Comparison of ENCODE assay signal across 9 cellular contexts in the genomic region with DNA sequence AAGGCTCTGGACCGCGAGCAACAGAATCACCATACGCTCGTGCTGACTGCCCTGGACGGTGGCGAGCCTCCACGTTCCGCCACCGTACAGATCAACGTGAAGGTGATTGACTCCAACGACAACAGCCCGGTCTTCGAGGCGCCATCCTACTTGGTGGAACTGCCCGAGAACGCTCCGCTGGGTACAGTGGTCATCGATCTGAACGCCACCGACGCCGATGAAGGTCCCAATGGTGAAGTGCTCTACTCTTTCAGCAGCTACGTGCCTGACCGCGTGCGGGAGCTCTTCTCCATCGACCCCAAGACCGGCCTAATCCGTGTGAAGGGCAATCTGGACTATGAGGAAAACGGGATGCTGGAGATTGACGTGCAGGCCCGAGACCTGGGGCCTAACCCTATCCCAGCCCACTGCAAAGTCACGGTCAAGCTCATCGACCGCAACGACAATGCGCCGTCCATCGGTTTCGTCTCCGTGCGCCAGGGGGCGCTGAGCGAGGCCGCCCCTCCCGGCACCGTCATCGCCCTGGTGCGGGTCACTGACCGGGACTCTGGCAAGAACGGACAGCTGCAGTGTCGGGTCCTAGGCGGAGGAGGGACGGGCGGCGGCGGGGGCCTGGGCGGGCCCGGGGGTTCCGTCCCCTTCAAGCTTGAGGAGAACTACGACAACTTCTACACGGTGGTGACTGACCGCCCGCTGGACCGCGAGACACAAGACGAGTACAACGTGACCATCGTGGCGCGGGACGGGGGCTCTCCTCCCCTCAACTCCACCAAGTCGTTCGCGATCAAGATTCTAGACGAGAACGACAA. TPM values are rescaled to one million over a fixed set of nuclear protein-coding genes. Genes with fewer than 3 reads are reported as not detected.
A peak's percentile ranks its signal among the peaks of the same experiment; 100 is the strongest.
DNase-seq lines count a peak whose midpoint lies in the region; ATAC-seq and TF ChIP-seq lines count a peak whose summit lies in the region.
"Had no signal": no experiment of that assay in that cellular context is flagged by ENCODE, and none has a peak within 500 bp of the region (broad histone marks: within the 10 kb centered on the region; RNA-seq: fewer than 3 reads in every experiment).

No MANE protein-coding gene starts in this region.

- H2AFZ ChIP-seq in IMR-90 (replicated peaks; ENCODE audit: low read length, poor library complexity): peak overlapping the region; percentile 63

- no peak overlapping the region for H3K18ac ChIP-seq in IMR-90 (ENCODE audit: low read depth, low read length)

- no peak overlapping the region for H2AK9ac ChIP-seq in IMR-90 (replicated peaks; ENCODE audit: low read depth, low read length, poor library complexity)

- WGBS in IMR-90 (ENCODE audit: extremely low coverage in 2 of 2, insufficient read length in 1 of 2), 2 experiments: 11% methylated on average over 22 of the region's 77 CpGs; no CpG with 5 or more reads in 1 of the 2 experiments

- TF ChIP-seq RAD21 in IMR-90 (IDR thresholded peaks at IDR 0.05; ENCODE audit: low read length): no peak

- DNase-seq in IMR-90: no peak
- peak; percentile 14 for DNase-seq in dermis blood vessel endothelial cell
- peak; percentile 22 for DNase-seq in stimulated activated CD8-positive, alpha-beta memory T cell treated with anti-CD3 and anti-CD28 coated beads, Interleukin-4, amount 100 ng/mL, for 48 hours
- DNase-seq in activated T-cell treated with anti-CD3 and anti-CD28 coated beads, Interleukin-2, amount 50 U/mL, for 4 hours: no peak
- no peak for DNase-seq in HPDE6-E6E7 (ENCODE audit: extremely low spot score)
- DNase-seq: activated B cell treated with CpG ODN at 0.5 μM for 24 hours had no signal

- H4K8ac ChIP-seq in IMR-90 (ENCODE audit: low read depth in 2 of 2, low read length in 2 of 2): no peak overlapping the region

- H3K9me3 Mint-ChIP-seq in activated T-cell treated with anti-CD3 and anti-CD28 coated beads, Interleukin-2, amount 50 U/mL, for 4 hours: no peaks in the 10 kb centered on the region
- H3K9me3 Mint-ChIP-seq: activated B cell treated with CpG ODN at 0.5 μM for 24 hours had no signal

- H3K27me3 ChIP-seq in IMR-90 (ENCODE audit: control insufficient read depth, insufficient read depth, low read length): peaks cover 54% of the 10 kb centered on the region
- H3K27me3 ChIP-seq in layer of hippocampus (ENCODE audit: control insufficient read depth, insufficient read depth, low read length): peaks cover 8% of the 10 kb centered on the region

- no peaks in the 10 kb centered on the region for H3K36me3 Mint-ChIP-seq in activated T-cell treated with anti-CD3 and anti-CD28 coated beads, Interleukin-2, amount 50 U/mL, for 4 hours (ENCODE audit: insufficient read depth)

- no peak for ATAC-seq in IMR-90 (ENCODE audit: low read depth)
- no peak for ATAC-seq in activated T-cell treated with anti-CD3 and anti-CD28 coated beads, Interleukin-2, amount 50 U/mL, for 4 hours
- no peak for ATAC-seq in HG03135 (IDR thresholded peaks at IDR 0.05; ENCODE audit: unreplicated experiment)
- no peak for ATAC-seq in GM18867 (IDR thresholded peaks at IDR 0.05; ENCODE audit: unreplicated experiment)

- H2AK5ac ChIP-seq in IMR-90 (ENCODE audit: low read depth, low read length): no peak overlapping the region

- no peak overlapping the region for H3K4ac ChIP-seq in IMR-90 (ENCODE audit: low read depth, low read length)

- H4K91ac ChIP-seq in IMR-90 (ENCODE audit: insufficient read depth, low read depth, low read length): no peak overlapping the region

- no peaks in the 10 kb centered on the region for H3K36me3 ChIP-seq in IMR-90 (ENCODE audit: control insufficient read depth, insufficient read depth, low read length)

- no peak overlapping the region for H2BK120ac ChIP-seq in IMR-90 (ENCODE audit: low read depth, low read length)

- intact Hi-C loops in IMR-90 (cut with micrococcal nuclease): no loop called here

- H3K4me1 ChIP-seq in IMR-90 (ENCODE audit: control insufficient read depth, insufficient read depth, low read length): no peaks in the 10 kb centered on the region; the same call in 1 of the 2 replicates

- peaks cover 63% of the 10 kb centered on the region for H3K27me3 Mint-ChIP-seq in activated T-cell treated with anti-CD3 and anti-CD28 coated beads, Interleukin-2, amount 50 U/mL, for 4 hours (ENCODE audit: low read depth)

- POLR2A ChIA-PET in IMR-90 (lab: Charles Lee; ENCODE audit: unreplicated experiment): no interaction called here

- H3K9ac ChIP-seq in IMR-90 (ENCODE audit: low read depth, low read length): no peak overlapping the region

- H4K5ac ChIP-seq in IMR-90 (ENCODE audit: low read depth, low read length): no peak overlapping the region

- no peak overlapping the region for H3K4me3 Mint-ChIP-seq in activated T-cell treated with anti-CD3 and anti-CD28 coated beads, Interleukin-2, amount 50 U/mL, for 4 hours
- H3K4me3 Mint-ChIP-seq: activated B cell treated with CpG ODN at 0.5 μM for 24 hours had no signal

- no peak overlapping the region for H3K14ac ChIP-seq in IMR-90 (replicated peaks; ENCODE audit: low read depth, low read length)

- H3K4me2 ChIP-seq in IMR-90 (ENCODE audit: low read depth, low read length): no peak overlapping the region

- H3K9me3 ChIP-seq in IMR-90 (ENCODE audit: control insufficient read depth, insufficient read depth, low read length): peaks cover 15% of the 10 kb centered on the region

- no peaks in the 10 kb centered on the region for H3K9me1 ChIP-seq in IMR-90 (ENCODE audit: insufficient read depth, low read length)

- no peaks in the 10 kb centered on the region for H3K79me1 ChIP-seq in IMR-90 (ENCODE audit: low read depth in 1 of 2, low read length in 2 of 2)

- CTCF ChIA-PET in IMR-90 (lab: Yijun Ruan, JAX): no interaction called here

- no peak overlapping the region for H3K23ac ChIP-seq in IMR-90 (ENCODE audit: low read depth, low read length)

- no peaks in the 10 kb centered on the region for H4K20me1 ChIP-seq in IMR-90 (ENCODE audit: insufficient read depth, low read length)

- peaks cover 36% of the 10 kb centered on the region for H3K4me1 Mint-ChIP-seq in activated T-cell treated with anti-CD3 and anti-CD28 coated beads, Interleukin-2, amount 50 U/mL, for 4 hours (ENCODE audit: low read depth)

- no peak overlapping the region for H2BK20ac ChIP-seq in IMR-90 (ENCODE audit: low read depth, low read length)

- H2BK5ac ChIP-seq in IMR-90 (ENCODE audit: low read depth, low read length, poor library complexity, severe bottlenecking): no peak overlapping the region

- no peak overlapping the region for H2BK15ac ChIP-seq in IMR-90 (ENCODE audit: low read depth, low read length)

- no peak overlapping the region for H3K56ac ChIP-seq in IMR-90 (ENCODE audit: extremely low read depth, insufficient read depth, low read length)

- dilution Hi-C loops in IMR-90 (cut with HindIII; ENCODE audit: low sequenced_read_pairs, unreplicated experiment): no loop called here

- no peak overlapping the region for H3K27ac ChIP-seq in IMR-90 (ENCODE audit: insufficient read depth, low read length)
- peak overlapping the region; percentile 85 for H3K27ac ChIP-seq in layer of hippocampus (ENCODE audit: low read depth, low read length)

- BruUV-seq in IMR-90 (replicated peaks; lab: Mats Ljungman, UMichigan): no TSS peak

- in situ Hi-C loops in IMR-90 (cut with MboI; ENCODE audit: low sequenced_read_pairs): loop anchor here (25.0 kb wide), 1 partner anchor 1679 kb away; no protein-coding TSS in a partner anchor

- H3K4me3 ChIP-seq in IMR-90 (ENCODE audit: insufficient read depth, low read depth, low read length): no peak overlapping the region

- no peak for TF ChIP-seq POLR2A in IMR-90 (IDR thresholded peaks at IDR 0.05; ENCODE audit: low read depth, low read length)

- no peak for TF ChIP-seq CTCF in IMR-90 (conservative IDR thresholded peaks at IDR 0.05; ENCODE audit: low read depth, low read length)

TF ChIP-seq in IMR-90, 13 proteins besides CTCF, POLR2A, EP300 and RAD21:
- TF ChIP-seq SMC3 (IDR thresholded peaks at IDR 0.05; ENCODE audit: low read depth, low read length) (no peak), CEBPB (IDR thresholded peaks at IDR 0.05; ENCODE audit: low read depth, low read length) (no peak), NFE2L2 (IDR thresholded peaks at IDR 0.05; ENCODE audit: low read depth, low read length) (no peak)

RNA-seq across cellular contexts. Expression of a gene that starts 1.8 kb away (rescaled TPM):
- total RNA-seq in IMR-90 (2012; rRNA removed) (under 0.01 TPM in 1 of 2 replicates, not detected in the other), dermis blood vessel endothelial cell (1.6 and 2.2 TPM in 2 replicates)
- polyA plus RNA-seq in IMR-90 (2012; rRNA removed): not detected in 2 replicates
- not detected in 2 replicates for polyA plus RNA-seq in IMR-90 (2012; cell fraction: cytosol; rRNA removed)
- polyA plus RNA-seq in IMR-90 (2012; cell fraction: nucleus; rRNA removed; ENCODE audit: low replicate concordance): not detected in 2 replicates
- total RNA-seq in activated T-cell treated with anti-CD3 and anti-CD28 coated beads, Interleukin-2, amount 50 U/mL, for 4 hours: under 1 TPM in 2 of 3 donors, not detected in 1; 0.03 to 0.05 TPM
- total RNA-seq: activated B cell treated with CpG ODN at 0.5 μM for 24 hours had no signal

Comparison
In these comparisons a context has a peak if more than half of its experiments do, and no peak if none do; other contexts are left out.
1. DNase-seq: peak in dermis blood vessel endothelial cell (single experiment) and stimulated activated CD8-positive, alpha-beta memory T cell treated with anti-CD3 and anti-CD28 coated beads, Interleukin-4, amount 100 ng/mL, for 48 hours (single experiment); none in IMR-90 (single experiment), activated T-cell treated with anti-CD3 and anti-CD28 coated beads, Interleukin-2, amount 50 U/mL, for 4 hours (single experiment) and HPDE6-E6E7 (single experiment).